In the genomic region with DNA sequence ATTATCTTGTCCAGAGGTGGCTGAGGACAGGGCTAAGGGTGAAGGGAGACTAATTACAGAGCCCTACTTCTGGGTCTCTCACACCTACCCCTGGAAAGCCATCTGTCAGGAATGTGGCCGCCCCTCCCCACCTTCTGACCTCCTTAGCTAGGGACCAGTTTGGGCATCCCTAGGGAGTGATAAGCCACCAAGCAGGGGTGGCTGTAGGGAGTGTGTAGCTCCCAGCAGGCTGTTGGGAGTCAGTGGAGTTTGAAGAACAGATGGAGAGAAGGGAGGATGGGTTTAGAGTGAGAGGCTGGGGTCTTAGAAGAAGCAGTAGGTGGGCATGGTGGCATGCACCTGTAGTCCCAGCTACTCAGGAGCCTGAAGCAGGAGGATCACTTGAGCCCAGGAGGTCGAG, we compare ENCODE assay signal across 14 cellular contexts. TPM values are rescaled to one million over a fixed set of nuclear protein-coding genes. Genes with fewer than 3 reads are reported as not detected.
DNase-seq lines count a peak whose midpoint lies in the region; ATAC-seq, FAIRE-seq and TF ChIP-seq lines count a peak whose summit lies in the region.
"Had no signal": no experiment of that assay in that cellular context is flagged by ENCODE, and none has a peak within 500 bp of the region (broad histone marks: within the 10 kb centered on the region; RNA-seq: fewer than 3 reads in every experiment).

No MANE protein-coding gene starts in this region.

- no peak overlapping the region for H3K9ac ChIP-seq in skeletal muscle tissue (ENCODE audit: low read depth in 1 of 3, low read length in 3 of 3)

- peaks cover 67% of the 10 kb centered on the region for H3K27me3 Mint-ChIP-seq in activated CD8-positive, alpha-beta memory T cell treated with anti-CD3 and anti-CD28 coated beads, Interleukin-2, amount 10 ng/mL, durations not matched to agents 7 days and 5 days
- H3K27me3 Mint-ChIP-seq in glutamatergic neuron (ENCODE audit: unreplicated experiment): peaks cover 26% of the 10 kb centered on the region

- DNase-seq in activated CD8-positive, alpha-beta memory T cell treated with anti-CD3 and anti-CD28 coated beads, Interleukin-2, amount 10 ng/mL, durations not matched to agents 7 days and 5 days: no peak
- DNase-seq in activated CD8-positive, alpha-beta memory T cell treated with anti-CD3 and anti-CD28 coated beads for 24 hours: no peak
- DNase-seq in glutamatergic neuron: no peak
- DNase-seq in esophagus muscularis mucosa (ENCODE audit: extremely low spot score): no peak
- no peak for DNase-seq in HTR-8/SVneo (ENCODE audit: insufficient read length, low spot score)
- DNase-seq in GM19239 (ENCODE audit: insufficient read length, low spot score): no peak
- DNase-seq: activated gamma-delta T cell, GOT3, head of caudate nucleus, Karpas-422, midbrain had no signal

- peak overlapping the region; percentile 25 for H3K4me3 Mint-ChIP-seq in activated CD8-positive, alpha-beta memory T cell treated with anti-CD3 and anti-CD28 coated beads, Interleukin-2, amount 10 ng/mL, durations not matched to agents 7 days and 5 days
- peak overlapping the region; percentile 85 for H3K4me3 Mint-ChIP-seq in glutamatergic neuron (ENCODE audit: unreplicated experiment)

- CTCF ChIA-PET in activated CD8-positive, alpha-beta memory T cell treated with anti-CD3 and anti-CD28 coated beads, Interleukin-2, amount 10 ng/mL, durations not matched to agents 7 days and 5 days (lab: Charles Lee): interaction anchor here (1.7 to 2.9 kb wide), 2 partner anchors 11 to 17 kb away, joined by 6 to 10 read pairs; no protein-coding TSS in a partner anchor

- no peak for TF ChIP-seq CTCF in VCaP (conservative IDR thresholded peaks at IDR 0.05)
- TF ChIP-seq CTCF in glutamatergic neuron (IDR thresholded peaks at IDR 0.05; ENCODE audit: partially characterized antibody, unreplicated experiment): no peak
- TF ChIP-seq CTCF in esophagus muscularis mucosa (IDR thresholded peaks at IDR 0.05): no peak

- H3K27ac ChIP-seq in VCaP (peak overlapping the region; percentile 70; the same call in 1 of the 2 replicates), skeletal muscle tissue (ENCODE audit: low read depth, low read length) (no peak overlapping the region), esophagus muscularis mucosa (replicated peaks in 1 of 4) (no peak overlapping the region)

- H3K36me3 ChIP-seq in skeletal muscle tissue (ENCODE audit: control insufficient read depth in 3 of 3, insufficient read depth in 3 of 3, low read length in 3 of 3) (no peaks in the 10 kb centered on the region), esophagus muscularis mucosa (no peaks in the 10 kb centered on the region)

- intact Hi-C loops in esophagus muscularis mucosa (cut with DNase I): no loop called here

- H3K27me3 ChIP-seq in skeletal muscle tissue (ENCODE audit: control insufficient read depth in 3 of 3, insufficient read depth in 3 of 3, low read length in 3 of 3): peaks cover 3 to 9% (median 4%) of the 10 kb centered on the region in 3 donors
- H3K27me3 ChIP-seq in esophagus muscularis mucosa: peaks cover 0 to 25% (median 4%) of the 10 kb centered on the region in 4 donors

- H3K4me3 ChIP-seq in skeletal muscle tissue (ENCODE audit: low read length in 3 of 3): peak overlapping the region in 2 of 3 donors; percentile 81 to 93
- peak overlapping the region in 1 of 4 donors; percentile 73 for H3K4me3 ChIP-seq in esophagus muscularis mucosa

- 69% methylated on average over 2 of the region's 2 CpGs for WGBS in esophagus muscularis mucosa

- TF ChIP-seq EP300 in esophagus muscularis mucosa (IDR thresholded peaks at IDR 0.05): no peak

- H3K9me3 Mint-ChIP-seq in activated CD8-positive, alpha-beta memory T cell treated with anti-CD3 and anti-CD28 coated beads, Interleukin-2, amount 10 ng/mL, durations not matched to agents 7 days and 5 days (ENCODE audit: low read depth): no peaks in the 10 kb centered on the region
- peaks cover 27% of the 10 kb centered on the region for H3K9me3 Mint-ChIP-seq in glutamatergic neuron (ENCODE audit: unreplicated experiment)

- H3K9me3 ChIP-seq in skeletal muscle tissue (ENCODE audit: control insufficient read depth in 3 of 3, low read length in 3 of 3): no peaks in the 10 kb centered on the region
- no peaks in the 10 kb centered on the region for H3K9me3 ChIP-seq in esophagus muscularis mucosa

- H3K27ac Mint-ChIP-seq in activated CD8-positive, alpha-beta memory T cell treated with anti-CD3 and anti-CD28 coated beads, Interleukin-2, amount 10 ng/mL, durations not matched to agents 7 days and 5 days: no peak overlapping the region
- H3K27ac Mint-ChIP-seq in glutamatergic neuron (ENCODE audit: unreplicated experiment): peak overlapping the region; percentile 75

- H3K36me3 Mint-ChIP-seq in activated CD8-positive, alpha-beta memory T cell treated with anti-CD3 and anti-CD28 coated beads, Interleukin-2, amount 10 ng/mL, durations not matched to agents 7 days and 5 days: peaks cover 1% of the 10 kb centered on the region
- no peaks in the 10 kb centered on the region for H3K36me3 Mint-ChIP-seq in glutamatergic neuron (ENCODE audit: unreplicated experiment)

- ATAC-seq in activated CD8-positive, alpha-beta memory T cell treated with anti-CD3 and anti-CD28 coated beads, Interleukin-2, amount 10 ng/mL, durations not matched to agents 7 days and 5 days: no peak

- peaks cover 9% of the 10 kb centered on the region for H3K4me1 Mint-ChIP-seq in activated CD8-positive, alpha-beta memory T cell treated with anti-CD3 and anti-CD28 coated beads, Interleukin-2, amount 10 ng/mL, durations not matched to agents 7 days and 5 days
- peaks cover 30% of the 10 kb centered on the region for H3K4me1 Mint-ChIP-seq in glutamatergic neuron (ENCODE audit: low read depth, unreplicated experiment)

- no peak for TF ChIP-seq POLR2A in esophagus muscularis mucosa (IDR thresholded peaks at IDR 0.05; ENCODE audit: low read depth)

- no peak for FAIRE-seq in HTR-8/SVneo (lab: Jason Lieb, UNC)
- FAIRE-seq in GM19239 (lab: Jason Lieb, UNC): no peak
- FAIRE-seq: TTC549 had no signal

- H3K4me1 ChIP-seq in skeletal muscle tissue (ENCODE audit: control insufficient read depth in 3 of 3, insufficient read depth in 3 of 3, low read length in 3 of 3) (peaks cover 6 to 23% (median 15%) of the 10 kb centered on the region in 3 donors), esophagus muscularis mucosa (peaks cover 11 to 21% (median 19%) of the 10 kb centered on the region in 4 donors)

RNA-seq across cellular contexts. Expression of a gene that starts 0.8 kb away (rescaled TPM):
- total RNA-seq in activated CD8-positive, alpha-beta memory T cell treated with anti-CD3 and anti-CD28 coated beads, Interleukin-2, amount 10 ng/mL, durations not matched to agents 7 days and 5 days: under 1 TPM in 1 of 2 experiments, not detected in 1; 0.32 TPM
- total RNA-seq in glutamatergic neuron (ENCODE audit: unreplicated experiment) (36.4 TPM), skeletal muscle tissue (2.1 TPM), esophagus muscularis mucosa (1 to 10 TPM; 1.7 to 4.0 (median 2.8) TPM)

RNA-seq across cellular contexts. Expression of a gene that starts 39.3 kb away (rescaled TPM):
- total RNA-seq in activated CD8-positive, alpha-beta memory T cell treated with anti-CD3 and anti-CD28 coated beads, Interleukin-2, amount 10 ng/mL, durations not matched to agents 7 days and 5 days: not detected
- total RNA-seq in glutamatergic neuron (ENCODE audit: unreplicated experiment) (148 TPM), skeletal muscle tissue (201 TPM), esophagus muscularis mucosa (10 to 100 TPM; 14.6 to 38.6 (median 29.8) TPM)

Comparison
In these comparisons a context has a peak if more than half of its experiments do, and no peak if none do; other contexts are left out.
1. RNA of a gene that starts 39.3 kb away (total RNA-seq): 201 TPM in skeletal muscle tissue (single experiment), 148 TPM in glutamatergic neuron (single experiment) and 14.6 to 38.6 TPM in esophagus muscularis mucosa; not detected in activated CD8-positive, alpha-beta memory T cell treated with anti-CD3 and anti-CD28 coated beads, Interleukin-2, amount 10 ng/mL, durations not matched to agents 7 days and 5 days; every median in the first group is over 10 times any median in the second.